ENCODE assay signal across 8 cellular contexts in the genomic region with DNA sequence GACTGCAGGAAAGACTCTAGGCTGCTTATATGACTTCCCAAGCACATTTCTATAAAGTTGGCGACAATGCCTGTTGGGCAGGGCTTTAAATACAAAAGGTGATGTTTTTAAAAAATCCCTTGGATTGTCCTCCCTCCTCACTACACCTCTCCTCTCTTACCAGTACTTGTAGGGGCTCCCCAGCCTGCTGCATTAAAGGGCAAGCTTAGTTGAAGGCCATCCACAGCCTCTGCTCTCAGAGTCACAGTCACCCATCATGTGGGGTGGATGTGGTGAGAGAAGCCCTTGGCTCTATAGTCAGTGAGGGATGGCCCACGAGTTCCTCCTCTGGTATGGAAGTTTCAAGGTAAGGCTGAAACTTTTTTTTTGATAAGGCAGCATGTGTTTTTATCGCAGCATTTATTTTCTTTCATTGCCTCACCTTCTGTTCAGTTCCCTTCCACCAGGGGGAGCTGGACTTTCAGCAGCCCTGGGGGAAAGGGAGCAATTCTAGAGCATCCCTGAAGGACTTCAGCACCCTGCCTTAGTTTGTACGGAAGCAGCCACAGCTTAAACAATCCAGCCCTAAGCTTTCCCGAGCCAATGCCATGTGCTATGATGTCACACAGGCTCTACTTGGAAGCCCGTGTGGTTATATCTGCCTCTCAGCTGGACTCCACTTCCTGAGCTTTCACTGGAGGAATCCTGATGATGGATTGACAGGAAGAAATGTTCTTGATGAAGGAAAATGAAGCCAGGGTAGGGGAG.
DNase-seq lines count a peak whose midpoint lies in the region; ATAC-seq and TF ChIP-seq lines count a peak whose summit lies in the region.

No MANE protein-coding gene starts in this region.

- H3K36me3 ChIP-seq in SJSA1 = no peaks in the 10 kb centered on the region
- no peaks in the 10 kb centered on the region for H3K36me3 ChIP-seq in brain microvascular endothelial cell (replicated peaks)

- no peak overlapping the region for H3K4me3 ChIP-seq in SJSA1
- no peak overlapping the region for H3K4me3 ChIP-seq in brain microvascular endothelial cell (ENCODE audit: low read depth, low read length)

- ATAC-seq in GM18907 (IDR thresholded peaks at IDR 0.05; ENCODE audit: unreplicated experiment) (peak; percentile 80), HG03342 (IDR thresholded peaks at IDR 0.05; ENCODE audit: unreplicated experiment) (peak; percentile 89)

- no peaks in the 10 kb centered on the region for H3K9me3 ChIP-seq in SJSA1 (replicated peaks)

- DNase-seq in D341Med (ENCODE audit: low spot score) (peak; percentile 70), SJSA1 (ENCODE audit: low read depth in 1 of 2, low spot score in 2 of 2) (peak; percentile 25 to 51), brain microvascular endothelial cell (peak; percentile 43), myocyte (ENCODE audit: low read depth) (peak; percentile 52), GDM1 (lab: John Stamatoyannopoulos, UW) (no peak), GM19240 (ENCODE audit: insufficient read length, low spot score) (no peak)

- H3K4me1 ChIP-seq in SJSA1 (replicated peaks) = no peaks in the 10 kb centered on the region

- H3K27ac ChIP-seq in SJSA1 = no peak overlapping the region
- no peak overlapping the region for H3K27ac ChIP-seq in brain microvascular endothelial cell

- peaks cover 20% of the 10 kb centered on the region for H3K27me3 ChIP-seq in SJSA1 (replicated peaks)
- peaks cover 4% of the 10 kb centered on the region for H3K27me3 ChIP-seq in brain microvascular endothelial cell (replicated peaks)

- TF ChIP-seq CTCF in brain microvascular endothelial cell (IDR thresholded peaks at IDR 0.05; ENCODE audit: low read depth, low read length, missing control alignments) = peak; percentile 85

- in situ Hi-C loops in brain microvascular endothelial cell (cut with HindIII; ENCODE audit: low pct_ligation_motif_present, low sequenced_read_pairs) = no loop called here

Comparison
In these comparisons a context has a peak if more than half of its experiments do, and no peak if none do; other contexts are left out.
1. DNase-seq: peak in D341Med (single experiment), SJSA1 (2 of 2), brain microvascular endothelial cell (single experiment) and myocyte (single experiment); none in GDM1 (single experiment) and GM19240 (single experiment).